ENCODE assay signal across 15 cellular contexts in genomic region chr4:113945906-113946305, GRCh38. TPM values are rescaled to one million over a fixed set of nuclear protein-coding genes. Genes with fewer than 3 reads are reported as not detected.
DNase-seq lines count a peak whose midpoint lies in the region; ATAC-seq lines count a peak whose summit lies in the region.
"Had no signal": no experiment of that assay in that cellular context is flagged by ENCODE, and none has a peak within 500 bp of the region (broad histone marks: within the 10 kb centered on the region; RNA-seq: fewer than 3 reads in every experiment).

No MANE protein-coding gene starts in this region.

- no peak overlapping the region for H3K4me3 ChIP-seq in HUES48 (ENCODE audit: low read depth, low read length)
- H3K4me3 ChIP-seq: lower lobe of right lung had no signal

- no peaks in the 10 kb centered on the region for H3K27me3 ChIP-seq in HUES48 (ENCODE audit: control insufficient read depth, insufficient read depth, low read length)

- DNase-seq in AG20443 (ENCODE audit: low spot score), result peak; percentile 48
- DNase-seq in astrocyte of the hippocampus (ENCODE audit: low read depth, low spot score), result peak; percentile 66
- DNase-seq in kidney tubule cell (ENCODE audit: low spot score), result peak; percentile 26
- no peak for DNase-seq in RPMI8226
- DNase-seq in NCI-H1092 treated with DMSO at 0.1 percent for 48 hours (lab: John Stamatoyannopoulos, UW), result no peak
- no peak for DNase-seq in left lobe of liver (ENCODE audit: low spot score)
- DNase-seq: activated effector memory CD4-positive, alpha-beta T cell treated with anti-CD3 and anti-CD28 coated beads, Interleukin-2, amount 50 U/mL, for 16 hours; lower lobe of right lung; naive thymus-derived CD8-positive, alpha-beta T cell; NCI-H1930; substantia nigra had no signal

- H3K9ac ChIP-seq in HUES48 (ENCODE audit: low read depth, low read length), result peak overlapping the region; percentile 17; the same call in 1 of the 2 replicates

- no peaks in the 10 kb centered on the region for H3K36me3 ChIP-seq in HUES48 (ENCODE audit: control insufficient read depth, insufficient read depth, low read length)
- H3K36me3 ChIP-seq: lower lobe of right lung had no signal

- no peaks in the 10 kb centered on the region for H3K9me3 ChIP-seq in HUES48 (ENCODE audit: control insufficient read depth, insufficient read depth, low read length)
- H3K9me3 ChIP-seq: lower lobe of right lung had no signal

- peaks cover 12% of the 10 kb centered on the region; the same call in 1 of the 2 replicates for H3K4me1 ChIP-seq in HUES48 (ENCODE audit: control insufficient read depth, insufficient read depth, low read length)
- H3K4me1 ChIP-seq: lower lobe of right lung had no signal

- H3K27ac ChIP-seq in HUES48 (ENCODE audit: low read depth, low read length), result peak overlapping the region; percentile 59
- H3K27ac ChIP-seq: lower lobe of right lung, VCaP had no signal

- ATAC-seq in GM21723 (IDR thresholded peaks at IDR 0.05; ENCODE audit: unreplicated experiment) (no peak), left lobe of liver (no peak)
- ATAC-seq: lower lobe of right lung; naive thymus-derived CD8-positive, alpha-beta T cell had no signal

RNA-seq across cellular contexts. Expression of gene ARSJ, which starts 33.5 kb away (rescaled TPM):
- 2.2 TPM for total RNA-seq in left lobe of liver
- total RNA-seq: B cell had no signal

Comparison
In these comparisons a context has a peak if more than half of its experiments do, and no peak if none do; other contexts are left out.
1. DNase-seq: peak in AG20443 (single experiment), astrocyte of the hippocampus (single experiment) and kidney tubule cell (single experiment); none in RPMI8226 (single experiment), NCI-H1092 treated with DMSO at 0.1 percent for 48 hours (single experiment) and left lobe of liver (single experiment).